Comparison of ENCODE assay signal across 23 cellular contexts in genomic region chr11:125916683-125917337, GRCh38. TPM values are rescaled to one million over a fixed set of nuclear protein-coding genes. Genes with fewer than 3 reads are reported as not detected.
"Had no signal": no experiment of that assay in that cellular context is flagged by ENCODE, and none has a peak within 500 bp of the region (broad histone marks: within the 10 kb centered on the region; RNA-seq: fewer than 3 reads in every experiment).

No MANE protein-coding gene starts in this region.

- H3K4me1 ChIP-seq: left lung, tibial nerve had no signal

- H3K36me3 ChIP-seq: brain microvascular endothelial cell, left lung, tibial nerve had no signal

- H3K36me3 Mint-ChIP-seq: mesothelial cell of epicardium, naive B cell had no signal

- H3K4me3 ChIP-seq: left lung, tibial nerve had no signal

- FAIRE-seq: endometrium, frontal cortex, keratinocyte had no signal

- H3K4me1 Mint-ChIP-seq: activated CD4-positive, alpha-beta T cell treated with anti-CD3 and anti-CD28 coated beads, Interleukin-2, amount 10 ng/mL, durations not matched to agents 24 days and 14 days; central memory CD8-positive, alpha-beta T cell; mesothelial cell of epicardium; naive B cell; neural crest cell had no signal

- H3K4me3 Mint-ChIP-seq: activated CD4-positive, alpha-beta T cell treated with anti-CD3 and anti-CD28 coated beads, Interleukin-2, amount 10 ng/mL, durations not matched to agents 24 days and 14 days; activated CD8-positive, alpha-beta T cell treated with anti-CD3 and anti-CD28 coated beads for 36 hours; activated T-cell treated with anti-CD3 and anti-CD28 coated beads, Interleukin-2, amount 50 U/mL, for 4 hours; central memory CD8-positive, alpha-beta T cell; mesothelial cell of epicardium; naive B cell; neural crest cell had no signal

- H3K27me3 ChIP-seq: brain microvascular endothelial cell had no signal

- H3K9me3 Mint-ChIP-seq: activated CD4-positive, alpha-beta T cell treated with anti-CD3 and anti-CD28 coated beads, Interleukin-2, amount 10 ng/mL, durations not matched to agents 24 days and 14 days; activated CD8-positive, alpha-beta T cell treated with anti-CD3 and anti-CD28 coated beads for 36 hours; activated T-cell treated with anti-CD3 and anti-CD28 coated beads, Interleukin-2, amount 50 U/mL, for 4 hours; central memory CD8-positive, alpha-beta T cell; mesothelial cell of epicardium; naive B cell; neural crest cell had no signal

- H3K27ac Mint-ChIP-seq: activated CD4-positive, alpha-beta T cell treated with anti-CD3 and anti-CD28 coated beads, Interleukin-2, amount 10 ng/mL, durations not matched to agents 24 days and 14 days; activated CD8-positive, alpha-beta T cell treated with anti-CD3 and anti-CD28 coated beads for 36 hours; mesothelial cell of epicardium had no signal

- DNase-seq: activated CD4-positive, alpha-beta T cell treated with anti-CD3 and anti-CD28 coated beads, Interleukin-2, amount 10 ng/mL, durations not matched to agents 24 days and 14 days; activated CD4-positive, CD25-positive, alpha-beta regulatory T cell; activated CD8-positive, alpha-beta T cell treated with anti-CD3 and anti-CD28 coated beads for 36 hours; activated effector memory CD4-positive, alpha-beta T cell treated with Interleukin-2 at 50 U/mL for 16 hours; activated naive CD4-positive, alpha-beta T cell treated with anti-CD3 and anti-CD28 coated beads, Interleukin-2, amount 50 U/mL, for 16 hours; activated T-cell treated with anti-CD3 and anti-CD28 coated beads, Interleukin-2, amount 50 U/mL, for 4 hours; aorta; brain microvascular endothelial cell; cortex of kidney; erythroblast; left lung; naive B cell; retina; stimulated activated naive CD8-positive, alpha-beta T cell treated with anti-CD3 and anti-CD28 coated beads, Interleukin-15, Interleukin-2, amounts not matched to agents 100 U/mL and 50 U/mL, for 24 hours had no signal

- H3K9me3 ChIP-seq: left lung, tibial nerve had no signal

- H3K27ac ChIP-seq: brain microvascular endothelial cell, left lung, tibial nerve had no signal

- ATAC-seq: activated CD8-positive, alpha-beta T cell treated with anti-CD3 and anti-CD28 coated beads for 36 hours; activated T-cell treated with anti-CD3 and anti-CD28 coated beads, Interleukin-2, amount 50 U/mL, for 4 hours; left lung; stimulated activated naive CD8-positive, alpha-beta T cell treated with anti-CD3 and anti-CD28 coated beads, Interleukin-15, Interleukin-2, amounts not matched to agents 100 U/mL and 50 U/mL, for 24 hours had no signal

RNA-seq across cellular contexts. Expression of gene DDX25, which starts 12.5 kb away (rescaled TPM):
- total RNA-seq: activated CD4-positive, alpha-beta T cell treated with anti-CD3 and anti-CD28 coated beads, Interleukin-2, amount 10 ng/mL, durations not matched to agents 24 days and 14 days; activated T-cell treated with anti-CD3 and anti-CD28 coated beads, Interleukin-2, amount 50 U/mL, for 4 hours; posterior vena cava had no signal
- polyA plus RNA-seq: aorta had no signal

RNA-seq across cellular contexts. Expression of gene VSIG10L2, which starts 29.0 kb away (rescaled TPM):
- total RNA-seq: activated CD4-positive, alpha-beta T cell treated with anti-CD3 and anti-CD28 coated beads, Interleukin-2, amount 10 ng/mL, durations not matched to agents 24 days and 14 days; activated CD8-positive, alpha-beta T cell treated with anti-CD3 and anti-CD28 coated beads for 36 hours; activated T-cell treated with anti-CD3 and anti-CD28 coated beads, Interleukin-2, amount 50 U/mL, for 4 hours; frontal cortex; lung microvascular endothelial cell; mesothelial cell of epicardium; neural crest cell; tibial nerve had no signal
- polyA plus RNA-seq: aorta had no signal
